Comparison of ENCODE assay signal across 16 cellular contexts in the genomic region with DNA sequence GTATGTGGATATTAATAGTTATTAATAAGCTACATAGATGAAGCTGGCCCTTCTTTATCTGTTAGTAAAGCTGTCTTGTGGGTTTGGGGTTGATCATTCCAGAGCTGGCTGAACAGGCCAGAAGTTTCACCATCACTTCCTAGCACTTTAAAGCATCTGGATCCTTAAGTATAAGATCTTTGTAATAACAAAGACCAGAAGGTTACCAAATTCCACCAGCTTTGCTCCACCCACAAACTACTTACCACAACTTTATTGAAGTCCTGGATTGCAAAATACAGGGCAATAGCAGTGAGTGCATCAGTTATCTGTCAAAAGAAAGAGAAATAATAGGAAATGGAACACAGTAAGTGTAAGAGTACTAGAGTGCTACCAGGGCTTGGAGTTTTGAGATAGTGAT. TPM values are rescaled to one million over a fixed set of nuclear protein-coding genes. Genes with fewer than 3 reads are reported as not detected.
DNase-seq lines count a peak whose midpoint lies in the region; ATAC-seq and TF ChIP-seq lines count a peak whose summit lies in the region.
"Had no signal": no experiment of that assay in that cellular context is flagged by ENCODE, and none has a peak within 500 bp of the region (broad histone marks: within the 10 kb centered on the region; RNA-seq: fewer than 3 reads in every experiment).

No MANE protein-coding gene starts in this region.

- no peaks in the 10 kb centered on the region for H3K4me1 Mint-ChIP-seq in activated CD4-positive, alpha-beta memory T cell treated with anti-CD3 and anti-CD28 coated beads, Interleukin-2, amount 10 ng/mL, durations not matched to agents 7 days and 5 days
- H3K4me1 Mint-ChIP-seq: activated CD4-positive, alpha-beta T cell treated with anti-CD3 and anti-CD28 coated beads for 36 hours; neural crest cell; T-cell had no signal

- H3K4me3 ChIP-seq in HL-60 (replicated peaks; ENCODE audit: insufficient read depth, low read length) (no peak overlapping the region), fibroblast of mammary gland (ENCODE audit: control insufficient read depth, low read depth, low read length) (no peak overlapping the region), upper lobe of right lung (no peak overlapping the region)
- H3K4me3 ChIP-seq: hepatocyte, skin epidermis had no signal

- H3K4me1 ChIP-seq in upper lobe of right lung = no peaks in the 10 kb centered on the region

- peak; percentile 89 to 94 for DNase-seq in HL-60 (ENCODE audit: low read depth in 1 of 2, low spot score in 1 of 2)
- DNase-seq in SIG-M5 (lab: John Stamatoyannopoulos, UW) = peak; percentile 81
- DNase-seq in fibroblast of mammary gland (ENCODE audit: low read depth) = peak; percentile 90
- no peak for DNase-seq in upper lobe of right lung
- DNase-seq in HPDE6-E6E7 (ENCODE audit: extremely low spot score) = no peak
- DNase-seq in activated CD4-positive, alpha-beta memory T cell treated with anti-CD3 and anti-CD28 coated beads, Interleukin-2, amount 10 ng/mL, durations not matched to agents 7 days and 5 days = no peak
- no peak for DNase-seq in activated gamma-delta T cell treated with Interleukin-2 at 50 U/mL for 16 hours
- DNase-seq: activated CD4-positive, alpha-beta T cell treated with anti-CD3 and anti-CD28 coated beads for 36 hours; activated T-cell treated with anti-CD3 and anti-CD28 coated beads, Interleukin-2, amount 50 U/mL, for 4 hours; effector CD4-positive, alpha-beta T cell; NCI-H2107; T-cell had no signal

- no peaks in the 10 kb centered on the region for H3K27me3 Mint-ChIP-seq in activated CD4-positive, alpha-beta memory T cell treated with anti-CD3 and anti-CD28 coated beads, Interleukin-2, amount 10 ng/mL, durations not matched to agents 7 days and 5 days
- H3K27me3 Mint-ChIP-seq: activated CD4-positive, alpha-beta T cell treated with anti-CD3 and anti-CD28 coated beads for 36 hours; T-cell had no signal

- no peaks in the 10 kb centered on the region for H3K36me3 Mint-ChIP-seq in activated CD4-positive, alpha-beta memory T cell treated with anti-CD3 and anti-CD28 coated beads, Interleukin-2, amount 10 ng/mL, durations not matched to agents 7 days and 5 days (ENCODE audit: low read depth)

- peak; percentile 62 for ATAC-seq in upper lobe of right lung
- ATAC-seq: activated CD4-positive, alpha-beta T cell treated with anti-CD3 and anti-CD28 coated beads for 36 hours; activated T-cell treated with anti-CD3 and anti-CD28 coated beads, Interleukin-2, amount 50 U/mL, for 4 hours; left lobe of liver; T-cell had no signal

- H3K9me3 Mint-ChIP-seq in activated CD4-positive, alpha-beta memory T cell treated with anti-CD3 and anti-CD28 coated beads, Interleukin-2, amount 10 ng/mL, durations not matched to agents 7 days and 5 days = no peaks in the 10 kb centered on the region
- H3K9me3 Mint-ChIP-seq: activated T-cell treated with anti-CD3 and anti-CD28 coated beads, Interleukin-2, amount 50 U/mL, for 4 hours; neural crest cell; T-cell had no signal

- H3K27me3 ChIP-seq in HL-60 (ENCODE audit: insufficient read depth, poor library complexity, severe bottlenecking) (no peaks in the 10 kb centered on the region), upper lobe of right lung (no peaks in the 10 kb centered on the region)
- H3K27me3 ChIP-seq: hepatocyte had no signal

- no peaks in the 10 kb centered on the region for H3K36me3 ChIP-seq in upper lobe of right lung

- intact Hi-C loops in upper lobe of right lung (cut with DNase I) = no loop called here

- H3K27ac ChIP-seq in HL-60 (replicated peaks) = peak overlapping the region; percentile 78
- no peak overlapping the region for H3K27ac ChIP-seq in upper lobe of right lung
- H3K27ac ChIP-seq: hepatocyte had no signal

- H3K9me3 ChIP-seq in upper lobe of right lung = no peaks in the 10 kb centered on the region

- no peak for TF ChIP-seq CTCF in HL-60 (IDR thresholded peaks at IDR 0.05; ENCODE audit: insufficient read depth, low read length)
- no peak for TF ChIP-seq CTCF in fibroblast of mammary gland (conservative IDR thresholded peaks at IDR 0.05; ENCODE audit: control insufficient read depth, insufficient read depth, low read depth, low read length)
- no peak for TF ChIP-seq CTCF in upper lobe of right lung (IDR thresholded peaks at IDR 0.05)

- H3K27ac Mint-ChIP-seq in activated CD4-positive, alpha-beta memory T cell treated with anti-CD3 and anti-CD28 coated beads, Interleukin-2, amount 10 ng/mL, durations not matched to agents 7 days and 5 days = no peak overlapping the region
- H3K27ac Mint-ChIP-seq: activated CD4-positive, alpha-beta T cell treated with anti-CD3 and anti-CD28 coated beads for 36 hours; T-cell had no signal

- no peak overlapping the region for H3K4me3 Mint-ChIP-seq in activated CD4-positive, alpha-beta memory T cell treated with anti-CD3 and anti-CD28 coated beads, Interleukin-2, amount 10 ng/mL, durations not matched to agents 7 days and 5 days
- H3K4me3 Mint-ChIP-seq: activated CD4-positive, alpha-beta T cell treated with anti-CD3 and anti-CD28 coated beads for 36 hours; activated T-cell treated with anti-CD3 and anti-CD28 coated beads, Interleukin-2, amount 50 U/mL, for 4 hours; neural crest cell; T-cell had no signal

- POLR2A ChIA-PET in activated CD4-positive, alpha-beta memory T cell treated with anti-CD3 and anti-CD28 coated beads, Interleukin-2, amount 10 ng/mL, durations not matched to agents 7 days and 5 days (lab: Charles Lee) = no interaction called here

- CTCF ChIA-PET in activated CD4-positive, alpha-beta memory T cell treated with anti-CD3 and anti-CD28 coated beads, Interleukin-2, amount 10 ng/mL, durations not matched to agents 7 days and 5 days (lab: Charles Lee) = interaction anchor here (0.6 kb wide), 1 partner anchor 51 kb away, joined by 3 read pairs; no protein-coding TSS in a partner anchor

RNA-seq across cellular contexts. Expression of a gene that starts 33.0 kb away (rescaled TPM):
- 13.2 TPM for total RNA-seq in upper lobe of right lung
- total RNA-seq in activated CD4-positive, alpha-beta memory T cell treated with anti-CD3 and anti-CD28 coated beads, Interleukin-2, amount 10 ng/mL, durations not matched to agents 7 days and 5 days = 10 to 100 TPM; 18.3 to 18.6 TPM

Comparison
In these comparisons a context has a peak if more than half of its experiments do, and no peak if none do; other contexts are left out.
1. DNase-seq: peak in HL-60 (2 of 2), SIG-M5 (single experiment) and fibroblast of mammary gland (single experiment); none in upper lobe of right lung (single experiment), HPDE6-E6E7 (single experiment), activated CD4-positive, alpha-beta memory T cell treated with anti-CD3 and anti-CD28 coated beads, Interleukin-2, amount 10 ng/mL, durations not matched to agents 7 days and 5 days (single experiment) and activated gamma-delta T cell treated with Interleukin-2 at 50 U/mL for 16 hours (single experiment).